ENCODE assay signal across 20 cellular contexts in genomic region chr20:21609221-21609620, GRCh38.
DNase-seq lines count a peak whose midpoint lies in the region; ATAC-seq, FAIRE-seq and TF ChIP-seq lines count a peak whose summit lies in the region.
"Had no signal": no experiment of that assay in that cellular context is flagged by ENCODE, and none has a peak within 500 bp of the region (broad histone marks: within the 10 kb centered on the region; RNA-seq: fewer than 3 reads in every experiment).

No MANE protein-coding gene starts in this region.

- no peak overlapping the region for H3K4me2 ChIP-seq in HepG2 (ENCODE audit: low read depth, low read length)

- no peaks in the 10 kb centered on the region for H3K36me3 ChIP-seq in HepG2 (replicated peaks in 1 of 2; ENCODE audit: control insufficient read depth in 1 of 2, insufficient read depth in 2 of 2, low read length in 2 of 2)
- no peaks in the 10 kb centered on the region for H3K36me3 ChIP-seq in right lobe of liver
- H3K36me3 ChIP-seq in lung (ENCODE audit: control insufficient read depth in 2 of 2, insufficient read depth in 2 of 2, low read length in 2 of 2): no peaks in the 10 kb centered on the region
- H3K36me3 ChIP-seq in H7 (replicated peaks; ENCODE audit: control insufficient read depth, insufficient read depth, low read length): no peaks in the 10 kb centered on the region
- H3K36me3 ChIP-seq: tibial nerve had no signal

- ATAC-seq in HepG2 (no peak; the same call in 2 of the 3 replicates), right lobe of liver (no peak), lung (ENCODE audit: insufficient read depth, low FRiP score) (peak; percentile 23), HG03280 (IDR thresholded peaks at IDR 0.05; ENCODE audit: unreplicated experiment) (no peak)
- ATAC-seq: activated naive CD4-positive, alpha-beta T cell treated with anti-CD3 and anti-CD28 coated beads, Interleukin-2, amount 50 U/mL, for 72 hours had no signal

- H3K27ac ChIP-seq in HepG2 (ENCODE audit: extremely low read length, insufficient read depth, low read length) (no peak overlapping the region), right lobe of liver (no peak overlapping the region), lung (ENCODE audit: low read depth in 1 of 2, low read length in 1 of 2) (no peak overlapping the region)

- H3K27ac Mint-ChIP-seq in activated T-helper 1 cell treated with anti-CD3 and anti-CD28 coated beads, Interleukin-12 subunit alpha, Interleukin-12 subunit beta, Interleukin-2, Interleukin-4 antibody, amounts not matched to agents 30 ng/mL and 10 ng/mL and 1 ng/mL, durations not matched to agents 14 hours and 24 hours and 36 hours: no peak overlapping the region
- H3K27ac Mint-ChIP-seq: activated naive CD4-positive, alpha-beta T cell treated with anti-CD3 and anti-CD28 coated beads, Interleukin-2, amount 50 U/mL, for 72 hours; T-helper 1 cell treated with Interleukin-12 subunit alpha and Interleukin-12 subunit beta and Interleukin-4 antibody, amounts not matched to agents 30 μg/mL and 1 μg/mL, for 36 hours had no signal

- TF ChIP-seq POLR2A in HepG2 (IDR thresholded peaks at IDR 0.05; ENCODE audit: insufficient read depth in 1 of 2, low read depth in 2 of 2, low read length in 2 of 2) (no peak), right lobe of liver (IDR thresholded peaks at IDR 0.05) (no peak)

- TF ChIP-seq CTCF in HepG2 (CRISPR knock-in tag; IDR thresholded peaks at IDR 0.05) (no peak), right lobe of liver (IDR thresholded peaks at IDR 0.05) (no peak), lung (IDR thresholded peaks at IDR 0.05; ENCODE audit: control extremely low read depth, extremely low read depth) (no peak)

- no peaks in the 10 kb centered on the region for H3K36me3 Mint-ChIP-seq in activated T-helper 1 cell treated with anti-CD3 and anti-CD28 coated beads, Interleukin-12 subunit alpha, Interleukin-12 subunit beta, Interleukin-2, Interleukin-4 antibody, amounts not matched to agents 30 ng/mL and 10 ng/mL and 1 ng/mL, durations not matched to agents 14 hours and 24 hours and 36 hours (ENCODE audit: low read depth)

- FAIRE-seq in HepG2 (lab: Jason Lieb, UNC): no peak

- DNase-seq in HepG2 (ENCODE audit: low spot score) (peak; percentile 10), right lobe of liver (no peak), astrocyte of the hippocampus (ENCODE audit: low read depth, low spot score) (peak; percentile 4), lung (ENCODE audit: low spot score) (no peak), GM19238 (ENCODE audit: insufficient read length, low spot score) (no peak), H7 (no peak)
- DNase-seq in activated T-helper 1 cell treated with anti-CD3 and anti-CD28 coated beads, Interleukin-12 subunit alpha, Interleukin-12 subunit beta, Interleukin-2, Interleukin-4 antibody, amounts not matched to agents 30 ng/mL and 10 ng/mL and 1 ng/mL, durations not matched to agents 14 hours and 24 hours and 36 hours (ENCODE audit: low spot score): no peak
- DNase-seq: 8988T; activated CD4-positive, CD25-positive, alpha-beta regulatory T cell treated with anti-CD3 and anti-CD28 coated beads, Interleukin-2, amount 50 U/mL, for 72 hours; activated CD8-positive, alpha-beta memory T cell treated with anti-CD3 and anti-CD28 coated beads, Interleukin-2, amount 50 U/mL, for 4 hours; Caco-2; glutamatergic neuron; IMR-90; NCI-H1105; NCI-H446; stimulated activated CD4-positive, alpha-beta T cell treated with anti-CD3 and anti-CD28 coated beads, Interleukin-1b, Interleukin-23, amount 100 ng/mL, for 48 hours had no signal

- no peak overlapping the region for H3K9ac ChIP-seq in HepG2 (ENCODE audit: insufficient read depth, low read depth, low read length)

- H4K20me1 ChIP-seq in HepG2 (ENCODE audit: insufficient read depth, low read length): no peaks in the 10 kb centered on the region

- no peaks in the 10 kb centered on the region for H3K79me2 ChIP-seq in HepG2 (ENCODE audit: insufficient read depth, low read length)

- WGBS in HepG2 (ENCODE audit: low lambda C conversion rate): 19% methylated on average over 3 of the region's 3 CpGs
- WGBS in right lobe of liver (ENCODE audit: insufficient coverage, low coverage, low lambda C conversion rate, missing lambda C conversion rate): 86% methylated on average over 1 of the region's 3 CpGs
- 65 to 81% methylated on average over 3 of the region's 3 CpGs for WGBS in lung, 2 donors

- POLR2A ChIA-PET in HepG2 (lab: Yijun Ruan, JAX): no interaction called here

- no TSS peak for BruUV-seq in HepG2 (replicated peaks; lab: Mats Ljungman, UMichigan)

- H3K9me3 ChIP-seq in HepG2 (ENCODE audit: low read length) (no peaks in the 10 kb centered on the region), right lobe of liver (no peaks in the 10 kb centered on the region), lung (ENCODE audit: control insufficient read depth in 2 of 2, insufficient read depth in 1 of 2, low read length in 1 of 2) (peaks cover 0 to 8% of the 10 kb centered on the region in 2 donors)

- no peak for TF ChIP-seq RAD21 in HepG2 (CRISPR knock-in tag; IDR thresholded peaks at IDR 0.05)

- H3K27me3 Mint-ChIP-seq in activated T-helper 1 cell treated with anti-CD3 and anti-CD28 coated beads, Interleukin-12 subunit alpha, Interleukin-12 subunit beta, Interleukin-2, Interleukin-4 antibody, amounts not matched to agents 30 ng/mL and 10 ng/mL and 1 ng/mL, durations not matched to agents 14 hours and 24 hours and 36 hours (ENCODE audit: insufficient read depth): peaks cover 3% of the 10 kb centered on the region

- CTCF ChIA-PET in HepG2 (lab: Yijun Ruan, JAX; ENCODE audit: low intra/inter-chr PET ratio, low total read pairs): no interaction called here

- intact Hi-C loops in HepG2 (cut with micrococcal nuclease; ENCODE audit: unreplicated experiment): no loop called here
- intact Hi-C loops in right lobe of liver (cut with DNase I): no loop called here
- intact Hi-C loops in activated T-helper 1 cell treated with anti-CD3 and anti-CD28 coated beads, Interleukin-12 subunit alpha, Interleukin-12 subunit beta, Interleukin-2, Interleukin-4 antibody, amounts not matched to agents 30 ng/mL and 10 ng/mL and 1 ng/mL, durations not matched to agents 14 hours and 24 hours and 36 hours (cut with micrococcal nuclease): no loop called here

- no peak overlapping the region for H3K4me3 Mint-ChIP-seq in activated T-helper 1 cell treated with anti-CD3 and anti-CD28 coated beads, Interleukin-12 subunit alpha, Interleukin-12 subunit beta, Interleukin-2, Interleukin-4 antibody, amounts not matched to agents 30 ng/mL and 10 ng/mL and 1 ng/mL, durations not matched to agents 14 hours and 24 hours and 36 hours
- H3K4me3 Mint-ChIP-seq: T-helper 1 cell treated with Interleukin-12 subunit alpha and Interleukin-12 subunit beta and Interleukin-4 antibody, amounts not matched to agents 30 μg/mL and 1 μg/mL, for 36 hours had no signal

- H3K4me3 ChIP-seq in HepG2 (replicated peaks in 1 of 3; ENCODE audit: insufficient read depth in 1 of 3, low read depth in 2 of 3, low read length in 3 of 3) (no peak overlapping the region), right lobe of liver (no peak overlapping the region), lung (no peak overlapping the region), H7 (ENCODE audit: insufficient read depth, low read depth, low read length) (no peak overlapping the region)
- H3K4me3 ChIP-seq: tibial nerve had no signal

- TF ChIP-seq EP300 in HepG2 (IDR thresholded peaks at IDR 0.05; ENCODE audit: low read depth in 2 of 2, low read length in 2 of 2) (no peak), HepG2 (CRISPR knock-in tag; IDR thresholded peaks at IDR 0.05; ENCODE audit: borderline replicate concordance) (no peak)

- no peaks in the 10 kb centered on the region for H3K4me1 ChIP-seq in HepG2 (ENCODE audit: insufficient read depth, low read length)
- no peaks in the 10 kb centered on the region for H3K4me1 ChIP-seq in right lobe of liver
- no peaks in the 10 kb centered on the region for H3K4me1 ChIP-seq in lung (ENCODE audit: control insufficient read depth in 2 of 2, insufficient read depth in 2 of 2, low read length in 2 of 2)
- H3K4me1 ChIP-seq: Caco-2 had no signal

- in situ Hi-C loops in HepG2 (cut with HindIII; ENCODE audit: extremely low pct_ligation_motif_present, low pct_unique_long_range_greater_than_20kb): no loop called here

- H2AFZ ChIP-seq in HepG2 (ENCODE audit: low read length): no peak overlapping the region

- H3K27me3 ChIP-seq in HepG2 (ENCODE audit: control insufficient read depth in 1 of 2, insufficient read depth in 2 of 2, low read length in 2 of 2) (peaks cover 0 to 17% of the 10 kb centered on the region in 2 experiments; a peak in 3 of 5 replicates), right lobe of liver (no peaks in the 10 kb centered on the region), lung (ENCODE audit: control insufficient read depth, insufficient read depth) (no peaks in the 10 kb centered on the region), H7 (ENCODE audit: control insufficient read depth, insufficient read depth, low read length) (no peaks in the 10 kb centered on the region)
- H3K27me3 ChIP-seq: tibial nerve had no signal

- no peaks in the 10 kb centered on the region for H3K4me1 Mint-ChIP-seq in activated T-helper 1 cell treated with anti-CD3 and anti-CD28 coated beads, Interleukin-12 subunit alpha, Interleukin-12 subunit beta, Interleukin-2, Interleukin-4 antibody, amounts not matched to agents 30 ng/mL and 10 ng/mL and 1 ng/mL, durations not matched to agents 14 hours and 24 hours and 36 hours (ENCODE audit: low read depth)

- no peaks in the 10 kb centered on the region for H3K9me3 Mint-ChIP-seq in activated T-helper 1 cell treated with anti-CD3 and anti-CD28 coated beads, Interleukin-12 subunit alpha, Interleukin-12 subunit beta, Interleukin-2, Interleukin-4 antibody, amounts not matched to agents 30 ng/mL and 10 ng/mL and 1 ng/mL, durations not matched to agents 14 hours and 24 hours and 36 hours

TF ChIP-seq in HepG2, 621 proteins besides CTCF, POLR2A, EP300 and RAD21 (continues in another document):
- TF ChIP-seq PAF1 (CRISPR knock-in tag; IDR thresholded peaks at IDR 0.05): no peak
- TF ChIP-seq SP140L (CRISPR knock-in tag; IDR thresholded peaks at IDR 0.05; ENCODE audit: borderline replicate concordance): no peak
- TF ChIP-seq BRF2 (CRISPR knock-in tag; IDR thresholded peaks at IDR 0.05): no peak
- no peak for TF ChIP-seq MTA1 (CRISPR knock-in tag; IDR thresholded peaks at IDR 0.05; ENCODE audit: borderline replicate concordance)
- no peak for TF ChIP-seq KAT2B (IDR thresholded peaks at IDR 0.05; ENCODE audit: borderline replicate concordance, low read depth, low read length)
- TF ChIP-seq NR3C1 (CRISPR knock-in tag; IDR thresholded peaks at IDR 0.05): no peak

Comparison
In these comparisons a context has a peak if more than half of its experiments do, and no peak if none do; other contexts are left out.
1. DNase-seq: peak in HepG2 (single experiment) and astrocyte of the hippocampus (single experiment); none in right lobe of liver (0 of 3), lung (single experiment), GM19238 (single experiment), activated T-helper 1 cell treated with anti-CD3 and anti-CD28 coated beads, Interleukin-12 subunit alpha, Interleukin-12 subunit beta, Interleukin-2, Interleukin-4 antibody, amounts not matched to agents 30 ng/mL and 10 ng/mL and 1 ng/mL, durations not matched to agents 14 hours and 24 hours and 36 hours (single experiment) and H7 (single experiment).